8 cellular contexts compared by ENCODE assay signal in genomic region chr4:145734576-145735329, GRCh38. TPM values are rescaled to one million over a fixed set of nuclear protein-coding genes. Genes with fewer than 3 reads are reported as not detected.
DNase-seq lines count a peak whose midpoint lies in the region; ATAC-seq and TF ChIP-seq lines count a peak whose summit lies in the region.

No MANE protein-coding gene starts in this region.

- CTCF ChIA-PET in activated CD4-positive, alpha-beta T cell treated with anti-CD3 and anti-CD28 coated beads, Interleukin-2, amount 10 ng/mL, durations not matched to agents 7 days and 5 days (lab: Charles Lee) = interaction anchor here (1.0 to 1.2 kb wide), 2 partner anchors 11 to 17 kb away, joined by 3 read pairs; no protein-coding TSS in a partner anchor

- H3K36me3 ChIP-seq in body of pancreas (replicated peaks in 1 of 2; ENCODE audit: insufficient read depth in 1 of 2, low read depth in 2 of 2) = no peaks in the 10 kb centered on the region
- no peaks in the 10 kb centered on the region for H3K36me3 ChIP-seq in left lung
- no peaks in the 10 kb centered on the region for H3K36me3 ChIP-seq in upper lobe of right lung

- POLR2A ChIA-PET in activated CD4-positive, alpha-beta T cell treated with anti-CD3 and anti-CD28 coated beads, Interleukin-2, amount 10 ng/mL, durations not matched to agents 7 days and 5 days (lab: Charles Lee) = no interaction called here

- ATAC-seq in HG02885 (IDR thresholded peaks at IDR 0.05; ENCODE audit: poor library complexity, unreplicated experiment) (peak; percentile 53), body of pancreas (peak; percentile 54), left lung (peak; percentile 46), upper lobe of right lung (peak; percentile 51)

- peaks cover 10% of the 10 kb centered on the region for H3K4me1 Mint-ChIP-seq in activated CD4-positive, alpha-beta T cell treated with anti-CD3 and anti-CD28 coated beads, Interleukin-2, amount 10 ng/mL, durations not matched to agents 7 days and 5 days

- intact Hi-C loops in body of pancreas (cut with DNase I) (no loop called here), left lung (cut with DNase I) (loop anchor here in 1 of 2 donors (10.0 kb wide), 1 partner anchor 110 kb away; no protein-coding TSS in a partner anchor), upper lobe of right lung (cut with DNase I) (no loop called here)

- TF ChIP-seq POLR2A in body of pancreas (IDR thresholded peaks at IDR 0.05) = peak in 2 of 3 donors; percentile 22 to 48

- no peaks in the 10 kb centered on the region for H3K27me3 ChIP-seq in body of pancreas
- no peaks in the 10 kb centered on the region for H3K27me3 ChIP-seq in left lung
- H3K27me3 ChIP-seq in upper lobe of right lung = no peaks in the 10 kb centered on the region

- peaks cover 5% of the 10 kb centered on the region for H3K27me3 Mint-ChIP-seq in activated CD4-positive, alpha-beta T cell treated with anti-CD3 and anti-CD28 coated beads, Interleukin-2, amount 10 ng/mL, durations not matched to agents 7 days and 5 days

- H3K36me3 Mint-ChIP-seq in activated CD4-positive, alpha-beta T cell treated with anti-CD3 and anti-CD28 coated beads, Interleukin-2, amount 10 ng/mL, durations not matched to agents 7 days and 5 days (ENCODE audit: low read depth) = no peaks in the 10 kb centered on the region

- no peak overlapping the region for H3K4me3 ChIP-seq in body of pancreas
- H3K4me3 ChIP-seq in left lung = no peak overlapping the region
- no peak overlapping the region for H3K4me3 ChIP-seq in upper lobe of right lung

- H3K9me3 Mint-ChIP-seq in activated CD4-positive, alpha-beta T cell treated with anti-CD3 and anti-CD28 coated beads, Interleukin-2, amount 10 ng/mL, durations not matched to agents 7 days and 5 days = no peaks in the 10 kb centered on the region

- H3K27ac ChIP-seq in body of pancreas = peak overlapping the region; percentile 94 to 99 (median 98)
- peak overlapping the region; percentile 89 to 98 for H3K27ac ChIP-seq in left lung
- peak overlapping the region; percentile 92 for H3K27ac ChIP-seq in upper lobe of right lung

- TF ChIP-seq CTCF in body of pancreas (IDR thresholded peaks at IDR 0.05) (no peak), left lung (IDR thresholded peaks at IDR 0.05) (no peak), upper lobe of right lung (IDR thresholded peaks at IDR 0.05) (no peak)

- WGBS in body of pancreas, 2 donors = 37 to 47% methylated on average over 14 of the region's 14 CpGs

- H3K4me1 ChIP-seq in body of pancreas (peaks cover 59% of the 10 kb centered on the region), left lung (peaks cover 16 to 47% of the 10 kb centered on the region in 2 donors), upper lobe of right lung (peaks cover 53% of the 10 kb centered on the region)

- peak; percentile 90 for DNase-seq in Caki2 (ENCODE audit: low read depth)
- peak; percentile 59 to 86 (median 76) for DNase-seq in body of pancreas
- DNase-seq in left lung = peak in 1 of 2 donors; percentile 57
- DNase-seq in upper lobe of right lung = peak; percentile 66
- DNase-seq in COR-L47 (lab: John Stamatoyannopoulos, UW) = no peak
- no peak for DNase-seq in activated CD4-positive, alpha-beta T cell treated with anti-CD3 and anti-CD28 coated beads for 1 hour
- no peak for DNase-seq in activated CD4-positive, alpha-beta T cell treated with anti-CD3 and anti-CD28 coated beads, Interleukin-2, amount 10 ng/mL, durations not matched to agents 7 days and 5 days

- in situ Hi-C loops in Caki2 (cut with HindIII; ENCODE audit: low pct_unique_long_range_greater_than_20kb, low sequenced_read_pairs) = no loop called here

- H3K9me3 ChIP-seq in body of pancreas = no peaks in the 10 kb centered on the region
- H3K9me3 ChIP-seq in left lung = no peaks in the 10 kb centered on the region
- no peaks in the 10 kb centered on the region for H3K9me3 ChIP-seq in upper lobe of right lung

- H3K27ac Mint-ChIP-seq in activated CD4-positive, alpha-beta T cell treated with anti-CD3 and anti-CD28 coated beads, Interleukin-2, amount 10 ng/mL, durations not matched to agents 7 days and 5 days = no peak overlapping the region

- no peak overlapping the region for H3K4me3 Mint-ChIP-seq in activated CD4-positive, alpha-beta T cell treated with anti-CD3 and anti-CD28 coated beads, Interleukin-2, amount 10 ng/mL, durations not matched to agents 7 days and 5 days

RNA-seq across cellular contexts. Expression of gene C4orf51, which starts 54.8 kb away (rescaled TPM):
- total RNA-seq in Caki2 (2014; rRNA removed; shearing (Covaris generic); ENCODE audit: low replicate concordance) = not detected in 2 replicates
- total RNA-seq in body of pancreas (not detected), left lung (not detected), upper lobe of right lung (not detected)
- not detected for total RNA-seq in activated CD4-positive, alpha-beta T cell treated with anti-CD3 and anti-CD28 coated beads, Interleukin-2, amount 10 ng/mL, durations not matched to agents 7 days and 5 days

Comparison
In these comparisons a context has a peak if more than half of its experiments do, and no peak if none do; other contexts are left out.
1. DNase-seq: peak in Caki2 (single experiment), body of pancreas (4 of 4) and upper lobe of right lung (single experiment); none in COR-L47 (single experiment), activated CD4-positive, alpha-beta T cell treated with anti-CD3 and anti-CD28 coated beads for 1 hour (single experiment) and activated CD4-positive, alpha-beta T cell treated with anti-CD3 and anti-CD28 coated beads, Interleukin-2, amount 10 ng/mL, durations not matched to agents 7 days and 5 days (single experiment).
2. Peak in every context shown above with its lines, with median percentiles within 50 percentile points of each other: ATAC-seq and H3K27ac ChIP-seq.